Comparison of ENCODE assay signal across 9 cellular contexts in the genomic region with DNA sequence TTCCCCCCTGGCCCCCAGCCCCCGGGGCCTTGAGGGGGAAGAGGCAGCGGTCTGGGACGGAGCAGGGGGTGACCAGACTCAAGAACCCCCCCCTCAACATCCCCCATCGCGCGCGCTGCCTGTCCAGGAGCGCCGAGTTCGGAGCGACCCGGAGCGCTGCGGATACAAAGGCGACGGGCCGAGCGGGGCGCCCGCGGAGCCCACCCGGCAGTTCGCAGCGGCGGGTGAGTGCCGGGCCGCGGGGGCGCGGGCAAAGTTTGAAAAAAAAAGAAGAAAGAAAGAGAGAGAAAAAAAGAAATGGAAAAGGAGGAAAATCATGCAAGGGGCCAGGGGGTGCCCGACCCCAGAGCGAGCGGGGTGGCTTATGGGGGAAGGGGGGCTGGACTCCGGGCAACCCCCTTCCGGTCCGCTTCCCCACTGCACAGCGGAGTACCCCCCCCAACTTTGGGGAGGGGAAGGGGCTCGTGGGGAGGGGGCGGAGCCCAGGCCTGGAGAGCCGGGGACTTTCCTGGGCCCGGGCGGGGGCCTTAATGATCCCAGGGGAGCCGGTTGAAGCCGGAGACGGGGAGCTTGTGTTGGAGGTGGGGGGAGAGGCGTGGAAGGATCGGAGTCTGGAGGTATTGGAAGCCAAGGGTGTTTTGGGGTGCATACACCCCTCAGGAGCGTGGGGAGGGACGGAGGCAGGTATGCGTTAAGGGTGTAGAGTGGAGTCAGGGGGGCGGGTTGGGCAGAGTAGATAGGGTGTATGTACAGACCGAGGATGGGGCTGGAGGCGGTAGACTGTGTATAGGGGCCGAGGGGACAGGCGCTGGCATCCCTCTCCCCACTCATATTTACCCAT. TPM values are rescaled to one million over a fixed set of nuclear protein-coding genes. Genes with fewer than 3 reads are reported as not detected.
A peak's percentile ranks its signal among the peaks of the same experiment; 100 is the strongest.
DNase-seq lines count a peak whose midpoint lies in the region; ATAC-seq and TF ChIP-seq lines count a peak whose summit lies in the region.
"Had no signal": no experiment of that assay in that cellular context is flagged by ENCODE, and none has a peak within 500 bp of the region (broad histone marks: within the 10 kb centered on the region; RNA-seq: fewer than 3 reads in every experiment).

No MANE protein-coding gene starts in this region.

- H3K9me3 ChIP-seq in lung (ENCODE audit: control insufficient read depth in 2 of 2, insufficient read depth in 1 of 2, low read length in 1 of 2) (no peaks in the 10 kb centered on the region), upper lobe of right lung (no peaks in the 10 kb centered on the region)

- H3K36me3 ChIP-seq in BJ (ENCODE audit: control insufficient read depth, insufficient read depth, low read length), result no peaks in the 10 kb centered on the region
- H3K36me3 ChIP-seq in lung (ENCODE audit: control insufficient read depth in 2 of 2, insufficient read depth in 2 of 2, low read length in 2 of 2), result no peaks in the 10 kb centered on the region
- H3K36me3 ChIP-seq in upper lobe of right lung, result no peaks in the 10 kb centered on the region

- intact Hi-C loops in upper lobe of right lung (cut with DNase I), result no loop called here

- H3K4me1 ChIP-seq in lung (ENCODE audit: control insufficient read depth in 2 of 2, insufficient read depth in 2 of 2, low read length in 2 of 2) (peaks cover 3 to 4% of the 10 kb centered on the region in 2 donors), upper lobe of right lung (no peaks in the 10 kb centered on the region)

- POLR2A ChIA-PET in BJ (lab: Charles Lee), result no interaction called here

- no peak for ATAC-seq in lung (ENCODE audit: insufficient read depth, low FRiP score)
- peak; percentile 14 for ATAC-seq in upper lobe of right lung
- ATAC-seq in GM21526 (IDR thresholded peaks at IDR 0.05; ENCODE audit: low FRiP score, unreplicated experiment), result no peak

- H3K27me3 ChIP-seq in BJ (ENCODE audit: control insufficient read depth, insufficient read depth, low read length) (peaks cover 29% of the 10 kb centered on the region), lung (ENCODE audit: control insufficient read depth, insufficient read depth) (no peaks in the 10 kb centered on the region), upper lobe of right lung (peaks cover 15% of the 10 kb centered on the region)

- H3K27ac ChIP-seq in caudate nucleus (ENCODE audit: low read depth, low read length) (peak overlapping the region; percentile 28), lung (ENCODE audit: low read depth in 1 of 2, low read length in 1 of 2) (peak overlapping the region in 1 of 2 donors; percentile 40), upper lobe of right lung (no peak overlapping the region)

- H3K4me3 ChIP-seq in BJ (ENCODE audit: low read depth, low read length), result peak overlapping the region; percentile 27
- peak overlapping the region; percentile 51 for H3K4me3 ChIP-seq in lung
- H3K4me3 ChIP-seq in upper lobe of right lung, result peak overlapping the region; percentile 63

- DNase-seq in BJ (ENCODE audit: low read depth) (no peak), KBM-7 (peak; percentile 15), caudate nucleus (lab: John Stamatoyannopoulos, UW) (peak in 6 of 61 donors; percentile 7 to 55 (median 24)), lung (ENCODE audit: low spot score) (no peak), upper lobe of right lung (no peak), AG20443 (ENCODE audit: low spot score) (no peak)
- no peak for DNase-seq in stimulated activated CD4-positive, alpha-beta T cell treated with anti-CD3 and anti-CD28 coated beads, Interleukin-12 subunit alpha, Interleukin-12 subunit beta, amount 100 ng/mL, for 4 hours

- WGBS in lung, 2 donors, result 4 to 5% methylated on average over 54 to 55 of the region's 55 CpGs

- CTCF ChIA-PET in BJ (lab: Yijun Ruan, JAX), result no interaction called here

- in situ Hi-C loops in KBM-7 (cut with MboI; ENCODE audit: low pct_unique_long_range_greater_than_20kb, low sequenced_read_pairs), result no loop called here

- no peak for TF ChIP-seq CTCF in BJ (IDR thresholded peaks at IDR 0.05; ENCODE audit: insufficient read depth, low read depth, low read length)
- no peak for TF ChIP-seq CTCF in lung (IDR thresholded peaks at IDR 0.05; ENCODE audit: control extremely low read depth, extremely low read depth)
- no peak for TF ChIP-seq CTCF in upper lobe of right lung (IDR thresholded peaks at IDR 0.05)

RNA-seq across cellular contexts. Expression of a gene that starts 0.5 kb away (rescaled TPM):
- polyA plus RNA-seq in BJ (2011; rRNA removed) (0.23 and 0.33 TPM in 2 replicates), lung (1 to 10 TPM; 1.3 to 1.7 TPM)
- polyA minus RNA-seq in BJ (2011; rRNA and poly(A)+ RNA removed), result 0.10 and 0.14 TPM in 2 replicates
- total RNA-seq in lung (10 to 100 TPM in 1 of 2 donors, 1 to 10 TPM in 1; 2.7 to 13.9 TPM), upper lobe of right lung (6.3 TPM)
- total RNA-seq: fibroblast of lung had no signal

RNA-seq across cellular contexts. Expression of a gene that starts 34.0 kb away (rescaled TPM):
- polyA plus RNA-seq in BJ (2011; rRNA removed) (0.13 and 0.20 TPM in 2 replicates), lung (under 1 TPM; 0.12 to 0.21 TPM)
- polyA minus RNA-seq in BJ (2011; rRNA and poly(A)+ RNA removed), result 0.10 and 0.19 TPM in 2 replicates
- total RNA-seq in lung (under 1 TPM; 0.09 to 0.18 TPM), upper lobe of right lung (not detected)
- total RNA-seq: fibroblast of lung had no signal

RNA-seq across cellular contexts. Expression of a gene that starts 57.7 kb away (rescaled TPM):
- polyA plus RNA-seq in BJ (2011; rRNA removed), result 214 and 260 TPM in 2 replicates
- 93.8 and 171 TPM in 2 replicates for polyA minus RNA-seq in BJ (2011; rRNA and poly(A)+ RNA removed)
- total RNA-seq in lung, result 10 to 100 TPM; 72.2 to 85.9 TPM
- polyA plus RNA-seq in lung, result 10 to 100 TPM; 46.5 to 83.4 TPM
- total RNA-seq in upper lobe of right lung, result 91.9 TPM

RNA-seq across cellular contexts. Expression of a gene that starts 57.8 kb away (rescaled TPM):
- polyA plus RNA-seq in BJ (2011; rRNA removed), result 267 and 304 TPM in 2 replicates
- polyA minus RNA-seq in BJ (2011; rRNA and poly(A)+ RNA removed), result 227 and 334 TPM in 2 replicates
- 100 to 1,000 TPM; 158 to 159 TPM for total RNA-seq in lung
- 10 to 100 TPM; 64.6 to 91.4 TPM for polyA plus RNA-seq in lung
- 142 TPM for total RNA-seq in upper lobe of right lung
